Comparison of ENCODE assay signal across 1 cellular context in the genomic region with DNA sequence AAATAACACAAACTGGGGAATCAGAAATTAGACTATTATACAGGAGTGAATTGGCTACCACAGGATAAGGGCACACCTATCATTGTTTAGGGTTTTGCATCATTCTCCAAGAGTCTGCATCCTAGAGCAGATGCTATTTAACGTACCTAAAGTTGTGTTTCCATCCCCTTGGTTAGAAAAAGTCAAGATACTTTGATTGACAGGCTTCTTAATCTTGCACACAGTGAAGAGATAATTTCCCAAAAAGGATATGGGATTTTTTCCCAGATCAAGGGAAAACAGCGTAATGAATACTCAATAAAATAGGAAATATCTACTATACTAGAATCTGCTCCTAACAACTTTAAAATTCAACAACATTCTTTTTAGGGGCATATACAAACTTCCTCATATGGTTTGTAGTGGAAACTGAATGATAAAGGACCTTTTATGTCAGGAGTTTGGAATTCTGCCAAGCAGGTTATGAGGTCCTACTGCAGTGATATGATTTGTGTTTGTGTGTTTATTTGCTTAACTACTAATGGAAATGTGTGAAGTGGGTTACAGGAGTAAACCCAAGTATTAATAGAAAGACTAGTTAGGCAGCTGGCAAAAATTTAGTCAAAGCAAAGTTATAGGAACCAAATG.
A peak's percentile ranks its signal among the peaks of the same experiment; 100 is the strongest.
TF ChIP-seq lines count a peak whose summit lies in the region.

No MANE protein-coding gene starts in this region.

TF ChIP-seq in K562, 482 proteins besides CTCF, POLR2A, EP300 and RAD21:
- TF ChIP-seq PBX2 (CRISPR knock-in tag; IDR thresholded peaks at IDR 0.05; ENCODE audit: low read depth) = no peak
- TF ChIP-seq PBX2 (tag; conservative IDR thresholded peaks at IDR 0.05; ENCODE audit: low read depth) = peak; percentile 78
- TF ChIP-seq MEIS2 (IDR thresholded peaks at IDR 0.05; ENCODE audit: partially characterized antibody) = peak; percentile 88
- TF ChIP-seq KLF1 (tag; IDR thresholded peaks at IDR 0.05) = no peak
- peak; percentile 82 for TF ChIP-seq PKNOX1 (IDR thresholded peaks at IDR 0.05)
- 0 out of 2 replicates have a peak, but pooled peaks have one; percentile 33 for TF ChIP-seq ZNF766 (CRISPR knock-in tag; conservative IDR thresholded peaks at IDR 0.05)
- no peak for TF ChIP-seq HBP1 (CRISPR knock-in tag; IDR thresholded peaks at IDR 0.05)
- TF ChIP-seq, protein P1, sequence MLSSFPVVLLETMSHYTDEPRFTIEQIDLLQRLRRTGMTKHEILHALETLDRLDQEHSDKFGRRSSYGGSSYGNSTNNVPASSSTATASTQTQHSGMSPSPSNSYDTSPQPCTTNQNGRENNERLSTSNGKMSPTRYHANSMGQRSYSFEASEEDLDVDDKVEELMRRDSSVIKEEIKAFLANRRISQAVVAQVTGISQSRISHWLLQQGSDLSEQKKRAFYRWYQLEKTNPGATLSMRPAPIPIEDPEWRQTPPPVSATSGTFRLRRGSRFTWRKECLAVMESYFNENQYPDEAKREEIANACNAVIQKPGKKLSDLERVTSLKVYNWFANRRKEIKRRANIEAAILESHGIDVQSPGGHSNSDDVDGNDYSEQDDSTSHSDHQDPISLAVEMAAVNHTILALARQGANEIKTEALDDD (IDR thresholded peaks at IDR 0.05) = peak; percentile 75
- peak; percentile 83 for TF ChIP-seq NFIC (IDR thresholded peaks at IDR 0.05)
TF ChIP-seq in K562: peak in this region for 6.
